Comparison of ENCODE assay signal across 13 cellular contexts in the genomic region with DNA sequence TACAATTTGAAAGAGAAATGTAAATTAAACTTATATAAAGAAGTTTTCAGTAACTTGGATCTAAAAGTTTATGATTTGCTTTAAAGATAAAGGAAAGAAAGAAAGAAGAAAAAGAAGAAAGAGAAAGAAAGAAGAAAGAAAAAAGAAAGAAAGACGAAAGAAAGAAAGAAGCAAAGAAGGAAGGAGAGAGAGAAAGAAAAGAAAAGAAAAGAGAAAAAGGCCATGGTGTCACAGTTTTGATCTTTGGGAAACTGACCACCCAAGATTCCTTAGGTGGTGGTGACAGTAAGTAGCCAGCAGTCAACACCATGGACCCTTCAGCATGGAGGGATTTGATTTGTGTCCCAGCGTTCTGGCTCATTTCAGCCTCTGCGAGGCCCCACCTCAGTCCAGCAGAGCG. TPM values are rescaled to one million over a fixed set of nuclear protein-coding genes. Genes with fewer than 3 reads are reported as not detected.
"Had no signal": no experiment of that assay in that cellular context is flagged by ENCODE, and none has a peak within 500 bp of the region (broad histone marks: within the 10 kb centered on the region; RNA-seq: fewer than 3 reads in every experiment).

No MANE protein-coding gene starts in this region.

RNA-seq across cellular contexts. Expression of a gene that starts 4.5 kb away (rescaled TPM):
- total RNA-seq: left cardiac atrium, left ventricle myocardium superior, lung microvascular endothelial cell, myocyte, osteocyte, posterior vena cava, tibial nerve, ureter had no signal
- polyA plus RNA-seq: keratinocyte; naive thymus-derived CD4-positive, alpha-beta T cell; psoas muscle had no signal

RNA-seq across cellular contexts. Expression of a gene that starts 9.8 kb away (rescaled TPM):
- total RNA-seq: left lobe of liver, left ventricle myocardium superior, lung microvascular endothelial cell, myocyte, neural crest cell, osteocyte, posterior vena cava, psoas muscle had no signal
- polyA plus RNA-seq: keratinocyte; naive thymus-derived CD4-positive, alpha-beta T cell; psoas muscle had no signal

RNA-seq across cellular contexts. Expression of a gene that starts 24.7 kb away (rescaled TPM):
- polyA plus RNA-seq: naive thymus-derived CD4-positive, alpha-beta T cell had no signal
